30 cellular contexts compared by ENCODE assay signal in genomic region chr7:54242776-54243175, GRCh38.
"Had no signal": no experiment of that assay in that cellular context is flagged by ENCODE, and none has a peak within 500 bp of the region (broad histone marks: within the 10 kb centered on the region; RNA-seq: fewer than 3 reads in every experiment).

No MANE protein-coding gene starts in this region.

- ATAC-seq: activated naive CD4-positive, alpha-beta T cell treated with anti-CD3 and anti-CD28 coated beads, Interleukin-2, amount 50 U/mL, for 72 hours; activated T-cell treated with anti-CD3 and anti-CD28 coated beads, Interleukin-2, amount 50 U/mL, for 72 hours; effector memory CD8-positive, alpha-beta T cell; esophagus mucosa had no signal

- DNase-seq: activated CD4-positive, alpha-beta memory T cell treated with anti-CD3 and anti-CD28 coated beads, Interleukin-2, amount 10 ng/mL, durations not matched to agents 7 days and 5 days; activated CD4-positive, alpha-beta T cell treated with anti-CD3 and anti-CD28 coated beads for 1 hour; activated CD4-positive, alpha-beta T cell treated with anti-CD3 and anti-CD28 coated beads for 4 hours; activated CD4-positive, alpha-beta T cell treated with anti-CD3 and anti-CD28 coated beads, Interleukin-2, amount 10 ng/mL, durations not matched to agents 7 days and 5 days; activated CD4-positive, alpha-beta T cell treated with anti-CD3 and anti-CD28 coated beads, Interleukin-2, amount 50 U/mL, for 4 hours; activated CD8-positive, alpha-beta memory T cell treated with anti-CD3 and anti-CD28 coated beads, Interleukin-2, amount 50 U/mL, for 48 hours; activated gamma-delta T cell; activated naive CD4-positive, alpha-beta T cell; activated naive CD4-positive, alpha-beta T cell treated with anti-CD3 and anti-CD28 coated beads, Interleukin-2, amount 10 ng/mL, durations not matched to agents 7 days and 5 days; activated naive CD8-positive, alpha-beta T cell treated with anti-CD3 and anti-CD28 coated beads, Interleukin-2, amount 10 ng/mL, durations not matched to agents 7 days and 5 days; activated T-cell treated with anti-CD3 and anti-CD28 coated beads for 4 hours; activated T-cell treated with anti-CD3 and anti-CD28 coated beads, Interleukin-2, amount 50 U/mL, for 24 hours; activated T-cell treated with anti-CD3 and anti-CD28 coated beads, Interleukin-2, amount 50 U/mL, for 72 hours; amniotic stem cell; anterior cingulate cortex; brain microvascular endothelial cell; caudate nucleus; cortex of kidney; dermis blood vessel endothelial cell; effector CD4-positive, alpha-beta T cell; effector memory CD8-positive, alpha-beta T cell; foreskin fibroblast; head of caudate nucleus; T-helper 2 cell had no signal

- H3K27ac ChIP-seq: brain microvascular endothelial cell, epithelial cell of prostate had no signal

- FAIRE-seq: astrocyte, colon, frontal cortex had no signal
